13 cellular contexts compared by ENCODE assay signal in the genomic region with DNA sequence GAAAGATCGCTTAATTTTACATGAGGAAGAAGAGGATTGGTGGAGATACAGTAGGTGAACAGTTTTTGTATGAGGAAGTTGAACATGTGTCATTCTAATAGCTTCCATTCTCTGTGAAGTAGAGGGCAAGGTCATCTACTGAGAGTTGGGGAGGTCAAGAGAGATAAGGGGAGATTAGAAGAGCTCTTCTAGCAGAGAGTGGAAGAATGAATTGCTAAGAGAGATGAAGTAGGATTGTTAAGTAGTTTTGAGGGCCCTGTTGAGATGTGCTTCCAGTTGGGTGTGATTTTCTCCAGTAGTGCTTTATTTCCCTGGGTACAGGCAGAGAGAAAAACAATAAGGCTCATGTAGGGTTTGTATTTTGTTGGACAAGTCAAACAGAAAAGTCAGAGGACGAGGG.
"Had no signal": no experiment of that assay in that cellular context is flagged by ENCODE, and none has a peak within 500 bp of the region (broad histone marks: within the 10 kb centered on the region; RNA-seq: fewer than 3 reads in every experiment).

No MANE protein-coding gene starts in this region.

- H3K27ac Mint-ChIP-seq: activated naive CD8-positive, alpha-beta T cell treated with anti-CD3 and anti-CD28 coated beads for 36 hours; activated T-helper 17 cell treated with anti-CD3 and anti-CD28 coated beads, Interleukin-2, amount 50 U/mL, for 72 hours; progenitor cell of endocrine pancreas had no signal

- ATAC-seq: activated T-helper 17 cell treated with anti-CD3 and anti-CD28 coated beads, Interleukin-2, amount 50 U/mL, for 72 hours; effector memory CD8-positive, alpha-beta T cell; heart right ventricle; stimulated activated naive CD8-positive, alpha-beta T cell treated with anti-CD3 and anti-CD28 coated beads, Interleukin-15, Interleukin-2, amounts not matched to agents 100 U/mL and 50 U/mL, for 24 hours had no signal

- H3K27me3 Mint-ChIP-seq: activated naive CD8-positive, alpha-beta T cell treated with anti-CD3 and anti-CD28 coated beads for 36 hours; activated T-helper 17 cell treated with anti-CD3 and anti-CD28 coated beads, Interleukin-2, amount 50 U/mL, for 72 hours; effector memory CD8-positive, alpha-beta T cell; progenitor cell of endocrine pancreas had no signal

- H3K9me3 Mint-ChIP-seq: activated naive CD8-positive, alpha-beta T cell treated with anti-CD3 and anti-CD28 coated beads for 36 hours; activated T-helper 17 cell treated with anti-CD3 and anti-CD28 coated beads, Interleukin-2, amount 50 U/mL, for 72 hours; effector memory CD8-positive, alpha-beta T cell had no signal

- H3K4me3 Mint-ChIP-seq: activated naive CD8-positive, alpha-beta T cell treated with anti-CD3 and anti-CD28 coated beads for 36 hours; activated T-helper 17 cell treated with anti-CD3 and anti-CD28 coated beads, Interleukin-2, amount 50 U/mL, for 72 hours; effector memory CD8-positive, alpha-beta T cell had no signal

- DNase-seq: activated CD4-positive, alpha-beta T cell treated with anti-CD3 and anti-CD28 coated beads, Interleukin-2, amount 50 U/mL, for 4 hours; activated naive CD8-positive, alpha-beta T cell treated with anti-CD3 and anti-CD28 coated beads for 36 hours; amygdala; effector memory CD8-positive, alpha-beta T cell; esophagus squamous epithelium; heart right ventricle; left ventricle myocardium inferior; stimulated activated naive CD8-positive, alpha-beta T cell treated with anti-CD3 and anti-CD28 coated beads, Interleukin-15, Interleukin-2, amounts not matched to agents 100 U/mL and 50 U/mL, for 24 hours; substantia nigra; tibial artery; uterus had no signal
